ENCODE assay signal across 8 cellular contexts in the genomic region with DNA sequence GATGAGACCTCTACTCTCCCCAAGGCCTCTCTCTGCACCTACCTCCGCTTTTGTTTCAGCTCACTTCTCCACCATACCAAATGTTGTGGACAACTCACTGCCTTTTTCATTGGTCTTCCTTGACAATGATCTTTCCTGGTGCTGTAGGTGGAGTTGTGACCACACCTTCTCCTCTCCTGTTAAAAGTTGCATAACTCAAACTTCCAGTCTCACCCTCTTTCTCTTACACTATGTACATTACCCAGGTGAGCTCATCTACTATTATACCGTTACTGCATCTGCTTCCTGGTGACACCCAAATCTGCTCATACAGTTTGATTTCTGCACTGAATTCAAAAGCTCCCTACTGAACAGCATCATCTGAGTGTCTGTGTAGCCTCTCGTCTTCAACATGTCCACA.
"Had no signal": no experiment of that assay in that cellular context is flagged by ENCODE, and none has a peak within 500 bp of the region (broad histone marks: within the 10 kb centered on the region; RNA-seq: fewer than 3 reads in every experiment).

No MANE protein-coding gene starts in this region.

- H3K27ac Mint-ChIP-seq: HFFc6, IgD-negative memory B cell had no signal

- H3K4me1 Mint-ChIP-seq: IgD-negative memory B cell had no signal

- H3K36me3 ChIP-seq: HAP-1 had no signal

- H3K27me3 Mint-ChIP-seq: IgD-negative memory B cell had no signal

- H3K4me1 ChIP-seq: HAP-1 had no signal

- H3K27ac ChIP-seq: GM23248, HL-60 had no signal

- H3K4me3 ChIP-seq: GM23248, HAP-1 had no signal

- FAIRE-seq: HepG2 had no signal

- H3K36me3 Mint-ChIP-seq: IgD-negative memory B cell had no signal

- H3K9me3 ChIP-seq: HAP-1 had no signal

- DNase-seq: GM23248, GOT3, H7, HFFc6 had no signal

- H3K4me3 Mint-ChIP-seq: HFFc6, IgD-negative memory B cell had no signal
